ENCODE assay signal across 14 cellular contexts in genomic region chr9:133342570-133342969, GRCh38. TPM values are rescaled to one million over a fixed set of nuclear protein-coding genes. Genes with fewer than 3 reads are reported as not detected.
DNase-seq lines count a peak whose midpoint lies in the region; ATAC-seq, FAIRE-seq and TF ChIP-seq lines count a peak whose summit lies in the region.
"Had no signal": no experiment of that assay in that cellular context is flagged by ENCODE, and none has a peak within 500 bp of the region (broad histone marks: within the 10 kb centered on the region; RNA-seq: fewer than 3 reads in every experiment).

No MANE protein-coding gene starts in this region.

- TF ChIP-seq RAD21 in A549 (conservative IDR thresholded peaks at IDR 0.05 in 1 of 2, IDR thresholded peaks at IDR 0.05 in 1 of 2), result no peak

- no peak overlapping the region for H3K4me2 ChIP-seq in A549

- POLR2A ChIA-PET in A549 (lab: Yijun Ruan, JAX), result interaction anchor here (0.8 to 1.0 kb wide), 2 partner anchors 13 to 14 kb away, joined by 3 to 4 read pairs; partner anchors contain the start of genes SURF1 and SURF2

- peak in 1 of 2 experiments; percentile 39; a peak in 3 of 6 replicates for ATAC-seq in A549
- ATAC-seq: stimulated activated naive CD8-positive, alpha-beta T cell treated with anti-CD3 and anti-CD28 coated beads, Interleukin-15, amount 100 ng/mL, for 72 hours had no signal

- DNase-seq in A549 (ENCODE audit: low read depth in 1 of 2, low spot score in 1 of 2) (no peak), DMS 273 treated with DMSO at 0.1 percent for 48 hours (lab: John Stamatoyannopoulos, UW) (peak; percentile 31), NB4 (ENCODE audit: low read depth) (peak; percentile 39), fibroblast of mammary gland (ENCODE audit: low read depth) (no peak), mucosa of gallbladder (ENCODE audit: low spot score) (no peak), NCI-H2171 treated with DMSO at 0.1 percent for 48 hours (lab: John Stamatoyannopoulos, UW) (no peak), NCI-H146 treated with DMSO at 0.1 percent for 48 hours (lab: John Stamatoyannopoulos, UW; ENCODE audit: unreplicated experiment) (no peak), midbrain (lab: John Stamatoyannopoulos, UW) (no peak)
- DNase-seq: CD4-positive, CD25-positive, alpha-beta regulatory T cell; HCEC 1CT; NCI-H1417 treated with DMSO at 0.1 percent for 48 hours; stimulated activated CD4-positive, alpha-beta T cell treated with anti-CD3 and anti-CD28 coated beads, Interleukin-4, amount 100 ng/mL, for 4 hours; stimulated activated naive CD8-positive, alpha-beta T cell treated with anti-CD3 and anti-CD28 coated beads, Interleukin-15, amount 100 ng/mL, for 72 hours had no signal

- H3K4me3 ChIP-seq in A549 (no peak overlapping the region), NB4 (ENCODE audit: low read depth, low read length) (no peak overlapping the region), fibroblast of mammary gland (ENCODE audit: control insufficient read depth, low read depth, low read length) (no peak overlapping the region)

- H3K4me1 ChIP-seq in A549, result peaks cover 7% of the 10 kb centered on the region

- no peak for TF ChIP-seq EP300 in A549 (IDR thresholded peaks at IDR 0.05)

- peak; percentile 11; the same call in 2 of the 3 replicates for TF ChIP-seq CTCF in A549 (IDR thresholded peaks at IDR 0.05)
- TF ChIP-seq CTCF in NB4 (IDR thresholded peaks at IDR 0.05; ENCODE audit: low read depth, low read length), result peak; percentile 22
- peak; percentile 24 for TF ChIP-seq CTCF in fibroblast of mammary gland (conservative IDR thresholded peaks at IDR 0.05; ENCODE audit: control insufficient read depth, insufficient read depth, low read depth, low read length)

- CTCF ChIA-PET in A549 (lab: Yijun Ruan, JAX), result interaction anchor here (0.8 to 6.2 kb wide), 15 partner anchors 9 to 450 kb away, joined by 3 to 59 read pairs (median 5); partner anchors contain the start of genes SURF1 and SURF2

- no peak for TF ChIP-seq POLR2A in A549 (IDR thresholded peaks at IDR 0.05; ENCODE audit: low read length)
- TF ChIP-seq POLR2A in NB4 (IDR thresholded peaks at IDR 0.05; ENCODE audit: extremely low read depth, insufficient read length), result no peak

- FAIRE-seq in A549 (lab: Jason Lieb, UNC), result no peak

- WGBS in A549 (ENCODE audit: missing lambda C conversion rate), result 85% methylated on average over 11 of the region's 11 CpGs

- H3K9me3 ChIP-seq in A549, result no peaks in the 10 kb centered on the region

- no peak overlapping the region for H3K27ac ChIP-seq in A549
- H3K27ac ChIP-seq: epithelial cell of prostate had no signal

TF ChIP-seq in A549, 52 proteins besides CTCF, POLR2A, EP300 and RAD21:
- no peak for TF ChIP-seq HOXA7 (CRISPR knock-in tag; IDR thresholded peaks at IDR 0.05)
- TF ChIP-seq MAFK (IDR thresholded peaks at IDR 0.05; ENCODE audit: partially characterized antibody), result no peak
- no peak for TF ChIP-seq TP53 (CRISPR knock-in tag; IDR thresholded peaks at IDR 0.05)
- no peak for TF ChIP-seq SREBF2 (IDR thresholded peaks at IDR 0.05)
- TF ChIP-seq HOXB5 (CRISPR knock-in tag; IDR thresholded peaks at IDR 0.05), result no peak
- TF ChIP-seq CBX2 (IDR thresholded peaks at IDR 0.05; ENCODE audit: borderline replicate concordance, low read depth), result no peak
- TF ChIP-seq GATA3 (IDR thresholded peaks at IDR 0.05; ENCODE audit: borderline replicate concordance), result no peak
- no peak for TF ChIP-seq SMC3 (IDR thresholded peaks at IDR 0.05)
- TF ChIP-seq HES2 (IDR thresholded peaks at IDR 0.05), result no peak
- TF ChIP-seq NFE2L2 (conservative IDR thresholded peaks at IDR 0.05; ENCODE audit: low read length), result no peak
- TF ChIP-seq ZFP36 (IDR thresholded peaks at IDR 0.05; ENCODE audit: borderline replicate concordance, partially characterized antibody), result no peak
- TF ChIP-seq E2F6 (IDR thresholded peaks at IDR 0.05; ENCODE audit: borderline replicate concordance, low read depth), result no peak

RNA-seq across cellular contexts. Expression of gene MED22, which starts 5.4 kb away (rescaled TPM):
- polyA plus RNA-seq in A549 (2011; rRNA removed) (15.7 and 18.4 TPM in 2 replicates), A549 (2017; fragmentation: RNase III; extraction: RNeasy Plus Mini Kit Qiagen cat#74134 plus additional on column Dnase treatment) (20.4 to 22.8 TPM (median 22.0 TPM) in 3 replicates)
- 30.9 and 37.1 TPM in 2 replicates for polyA plus RNA-seq in A549 (2012; cell fraction: cytosol; rRNA removed)
- polyA plus RNA-seq in A549 (2012; cell fraction: nucleus; rRNA removed), result 49.7 and 50.6 TPM in 2 replicates
- polyA minus RNA-seq in A549 (2011; rRNA and poly(A)+ RNA removed), result 32.2 and 42.8 TPM in 2 replicates
- 28.7 TPM for total RNA-seq in mucosa of gallbladder

RNA-seq across cellular contexts. Expression of gene RPL7A, which starts 5.4 kb away (rescaled TPM):
- 2,218 and 2,405 TPM in 2 replicates for polyA plus RNA-seq in A549 (2011; rRNA removed)
- polyA plus RNA-seq in A549 (2012; cell fraction: cytosol; rRNA removed), result 3,633 and 4,197 TPM in 2 replicates
- polyA plus RNA-seq in A549 (2012; cell fraction: nucleus; rRNA removed), result 1,837 and 2,384 TPM in 2 replicates
- 2,511 to 2,766 TPM (median 2,608 TPM) in 3 replicates for polyA plus RNA-seq in A549 (2017; fragmentation: RNase III; extraction: RNeasy Plus Mini Kit Qiagen cat#74134 plus additional on column Dnase treatment)
- 1,872 and 2,628 TPM in 2 replicates for polyA minus RNA-seq in A549 (2011; rRNA and poly(A)+ RNA removed)
- 1,477 TPM for total RNA-seq in mucosa of gallbladder

RNA-seq across cellular contexts. Expression of gene SURF6, which starts 6.6 kb away (rescaled TPM):
- 7.1 and 10.5 TPM in 2 replicates for polyA plus RNA-seq in A549 (2011; rRNA removed)
- polyA plus RNA-seq in A549 (2012; cell fraction: cytosol; rRNA removed), result 21.8 and 29.4 TPM in 2 replicates
- 32.6 and 37.4 TPM in 2 replicates for polyA plus RNA-seq in A549 (2012; cell fraction: nucleus; rRNA removed)
- polyA plus RNA-seq in A549 (2017; fragmentation: RNase III; extraction: RNeasy Plus Mini Kit Qiagen cat#74134 plus additional on column Dnase treatment), result 23.0 to 26.8 TPM (median 25.1 TPM) in 3 replicates
- 2.4 and 2.8 TPM in 2 replicates for polyA minus RNA-seq in A549 (2011; rRNA and poly(A)+ RNA removed)
- 25.2 TPM for total RNA-seq in mucosa of gallbladder

RNA-seq across cellular contexts. Expression of gene SURF1, which starts 13.7 kb away (rescaled TPM):
- polyA plus RNA-seq in A549 (2011; rRNA removed) (47.5 and 63.0 TPM in 2 replicates), A549 (2017; fragmentation: RNase III; extraction: RNeasy Plus Mini Kit Qiagen cat#74134 plus additional on column Dnase treatment) (25.3 to 28.6 TPM (median 27.7 TPM) in 3 replicates)
- polyA plus RNA-seq in A549 (2012; cell fraction: cytosol; rRNA removed), result 28.8 and 32.5 TPM in 2 replicates
- 31.7 and 33.8 TPM in 2 replicates for polyA plus RNA-seq in A549 (2012; cell fraction: nucleus; rRNA removed)
- polyA minus RNA-seq in A549 (2011; rRNA and poly(A)+ RNA removed), result 19.5 and 29.0 TPM in 2 replicates
- 53.5 TPM for total RNA-seq in mucosa of gallbladder

RNA-seq across cellular contexts. Expression of gene SURF2, which starts 13.8 kb away (rescaled TPM):
- 15.4 and 25.2 TPM in 2 replicates for polyA plus RNA-seq in A549 (2011; rRNA removed)
- polyA plus RNA-seq in A549 (2012; cell fraction: cytosol; rRNA removed), result 56.1 and 56.8 TPM in 2 replicates
- 26.9 and 34.3 TPM in 2 replicates for polyA plus RNA-seq in A549 (2012; cell fraction: nucleus; rRNA removed)
- polyA plus RNA-seq in A549 (2017; fragmentation: RNase III; extraction: RNeasy Plus Mini Kit Qiagen cat#74134 plus additional on column Dnase treatment), result 34.9 to 36.9 TPM (median 35.6 TPM) in 3 replicates
- polyA minus RNA-seq in A549 (2011; rRNA and poly(A)+ RNA removed), result 8.1 and 8.4 TPM in 2 replicates
- total RNA-seq in mucosa of gallbladder, result 19.5 TPM

Comparison
In these comparisons a context has a peak if more than half of its experiments do, and no peak if none do; other contexts are left out.
1. DNase-seq: peak in DMS 273 treated with DMSO at 0.1 percent for 48 hours (single experiment) and NB4 (single experiment); none in A549 (0 of 2), fibroblast of mammary gland (single experiment), mucosa of gallbladder (single experiment), NCI-H2171 treated with DMSO at 0.1 percent for 48 hours (single experiment), NCI-H146 treated with DMSO at 0.1 percent for 48 hours (single experiment) and midbrain (single experiment).
2. Peak in every context shown above with its lines, with median percentiles within 50 percentile points of each other: CTCF ChIP-seq.